In the genomic region with DNA sequence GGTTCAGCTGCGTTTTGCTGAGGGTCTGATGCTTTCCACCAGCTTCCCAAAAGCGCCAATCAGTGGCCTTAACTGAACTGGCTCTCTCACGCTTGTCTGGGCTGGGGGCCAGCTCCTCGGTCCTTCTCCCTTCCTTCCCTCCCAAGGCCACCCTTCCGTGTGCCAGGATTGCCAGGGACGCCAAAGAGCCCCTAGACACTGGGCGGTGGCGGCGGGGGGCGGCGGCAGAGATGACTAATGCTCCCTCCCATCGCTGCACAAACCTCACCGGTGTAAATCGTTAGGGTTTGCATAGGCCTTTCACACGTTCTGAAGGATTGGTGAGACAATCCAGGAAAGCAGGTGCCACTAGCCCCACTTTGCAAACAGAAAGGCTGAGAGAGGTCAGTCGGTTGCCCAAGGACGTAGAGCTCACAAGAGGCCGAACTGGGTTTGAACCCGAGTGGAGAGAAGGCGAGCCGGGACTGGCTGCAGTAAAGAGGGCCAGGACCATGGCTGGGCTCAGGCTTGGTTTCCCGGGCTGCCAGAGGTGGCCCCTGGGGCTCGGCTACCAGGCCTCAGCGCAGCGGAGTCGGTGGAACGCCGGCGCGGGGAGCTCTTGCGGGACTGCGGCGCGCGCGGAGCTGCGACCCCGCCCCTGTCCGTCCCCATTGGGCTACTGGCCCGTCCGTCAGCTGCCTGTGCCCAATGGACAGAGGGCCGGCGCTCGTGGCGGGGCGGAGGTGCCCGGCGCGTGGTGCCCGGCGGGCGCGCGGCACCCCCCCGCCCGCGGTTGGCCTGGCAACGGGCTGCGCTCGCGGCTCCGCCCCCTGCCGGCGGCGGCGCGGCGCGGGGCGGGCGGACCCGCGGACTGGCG, we compare ENCODE assay signal across 8 cellular contexts. TPM values are rescaled to one million over a fixed set of nuclear protein-coding genes. Genes with fewer than 3 reads are reported as not detected.
DNase-seq lines count a peak whose midpoint lies in the region; ATAC-seq and TF ChIP-seq lines count a peak whose summit lies in the region.

No MANE protein-coding gene starts in this region.

- H3K27me3 Mint-ChIP-seq in T-helper 17 cell (peaks cover 15% of the 10 kb centered on the region), progenitor cell of endocrine pancreas (peaks cover 48% of the 10 kb centered on the region)

- intact Hi-C loops in left ventricle myocardium superior (cut with micrococcal nuclease), result no loop called here

- H3K27ac ChIP-seq in angular gyrus (ENCODE audit: low read depth, low read length), result peak overlapping the region; percentile 75
- peak overlapping the region in 1 of 4 donors; percentile 52 for H3K27ac ChIP-seq in upper lobe of left lung

- H3K4me1 Mint-ChIP-seq in T-helper 17 cell (peaks cover 22% of the 10 kb centered on the region), progenitor cell of endocrine pancreas (ENCODE audit: low read depth) (peaks cover 19% of the 10 kb centered on the region)

- H3K4me1 ChIP-seq in upper lobe of left lung, result peaks cover 15 to 25% (median 21%) of the 10 kb centered on the region in 4 donors

- no peak for TF ChIP-seq EP300 in upper lobe of left lung (IDR thresholded peaks at IDR 0.05)

- TF ChIP-seq CTCF in progenitor cell of endocrine pancreas (IDR thresholded peaks at IDR 0.05; ENCODE audit: unreplicated experiment) (no peak), upper lobe of left lung (IDR thresholded peaks at IDR 0.05) (peak in 2 of 6 experiments; percentile 1 to 31)

- H3K9me3 Mint-ChIP-seq in progenitor cell of endocrine pancreas (ENCODE audit: low read depth), result no peaks in the 10 kb centered on the region

- CTCF ChIA-PET in HEK293T (lab: Yijun Ruan, JAX), result no interaction called here

- peak; percentile 56 for DNase-seq in DMS79 (lab: John Stamatoyannopoulos, UW)
- DNase-seq in HEK293T (ENCODE audit: extremely low spot score), result peak; percentile 100
- DNase-seq in NCI-H128 (lab: John Stamatoyannopoulos, UW; ENCODE audit: unreplicated experiment), result peak; percentile 43
- DNase-seq in T-helper 17 cell, result peak; percentile 87 to 94 (median 89)
- peak; percentile 96 for DNase-seq in left ventricle myocardium superior
- peak; percentile 91 for DNase-seq in progenitor cell of endocrine pancreas (ENCODE audit: low spot score, unreplicated experiment)
- peak; percentile 89 to 99 for DNase-seq in upper lobe of left lung

- H3K27me3 ChIP-seq in upper lobe of left lung, result peaks cover 0 to 6% (median 2%) of the 10 kb centered on the region in 4 donors

- peak overlapping the region; percentile 33 to 76 (median 66) for H3K4me3 ChIP-seq in upper lobe of left lung

- POLR2A ChIA-PET in HEK293T (lab: Yijun Ruan, JAX), result interaction anchor here (0.6 to 1.6 kb wide), 10 partner anchors 12 to 112 kb away, joined by 3 to 7 read pairs (median 4); a partner anchor contains a TSS

- TF ChIP-seq POLR2A in upper lobe of left lung (IDR thresholded peaks at IDR 0.05), result no peak

- H3K36me3 Mint-ChIP-seq in T-helper 17 cell (ENCODE audit: low read depth) (no peaks in the 10 kb centered on the region), progenitor cell of endocrine pancreas (ENCODE audit: insufficient read depth) (no peaks in the 10 kb centered on the region)

- H3K9me3 ChIP-seq in T-helper 17 cell (ENCODE audit: control insufficient read depth, low read length, poor library complexity, severe bottlenecking), result no peaks in the 10 kb centered on the region
- H3K9me3 ChIP-seq in upper lobe of left lung, result no peaks in the 10 kb centered on the region

- WGBS in upper lobe of left lung, 2 donors, result 0 to 9% methylated on average over 1 to 21 of the region's 74 CpGs

- peak overlapping the region; percentile 88 for H3K4me3 Mint-ChIP-seq in T-helper 17 cell
- H3K4me3 Mint-ChIP-seq in progenitor cell of endocrine pancreas (ENCODE audit: low read depth), result peak overlapping the region; percentile 84

- H3K27ac Mint-ChIP-seq in T-helper 17 cell (peak overlapping the region; percentile 57), progenitor cell of endocrine pancreas (peak overlapping the region; percentile 95)

- H3K36me3 ChIP-seq in upper lobe of left lung, result no peaks in the 10 kb centered on the region

- ATAC-seq in T-helper 17 cell (peak; percentile 99), left ventricle myocardium superior (peak; percentile 99), upper lobe of left lung (ENCODE audit: low FRiP score in 2 of 2) (peak; percentile 86 to 96)

TF ChIP-seq in HEK293T, 16 proteins besides CTCF, POLR2A, EP300 and RAD21:
- TF ChIP-seq HDGF (IDR thresholded peaks at IDR 0.05; ENCODE audit: borderline replicate concordance) (no peak), SP1 (IDR thresholded peaks at IDR 0.05) (no peak), TARDBP (IDR thresholded peaks at IDR 0.05) (no peak), FOXA1 (IDR thresholded peaks at IDR 0.05) (no peak), ELF4 (IDR thresholded peaks at IDR 0.05) (no peak), LEF1 (IDR thresholded peaks at IDR 0.05; ENCODE audit: borderline replicate concordance) (no peak), FOXM1 (IDR thresholded peaks at IDR 0.05; ENCODE audit: borderline replicate concordance) (peak; percentile 56; the same call in 1 of the 2 replicates), CTBP1 (IDR thresholded peaks at IDR 0.05; ENCODE audit: borderline replicate concordance) (no peak), FOXK2 (IDR thresholded peaks at IDR 0.05) (no peak), ARNT (IDR thresholded peaks at IDR 0.05) (no peak), L3MBTL2 (conservative IDR thresholded peaks at IDR 0.05) (no peak), BHLHE40 (IDR thresholded peaks at IDR 0.05; ENCODE audit: borderline replicate concordance) (no peak), NFRKB (IDR thresholded peaks at IDR 0.05) (no peak)
- TF ChIP-seq, protein P1, sequence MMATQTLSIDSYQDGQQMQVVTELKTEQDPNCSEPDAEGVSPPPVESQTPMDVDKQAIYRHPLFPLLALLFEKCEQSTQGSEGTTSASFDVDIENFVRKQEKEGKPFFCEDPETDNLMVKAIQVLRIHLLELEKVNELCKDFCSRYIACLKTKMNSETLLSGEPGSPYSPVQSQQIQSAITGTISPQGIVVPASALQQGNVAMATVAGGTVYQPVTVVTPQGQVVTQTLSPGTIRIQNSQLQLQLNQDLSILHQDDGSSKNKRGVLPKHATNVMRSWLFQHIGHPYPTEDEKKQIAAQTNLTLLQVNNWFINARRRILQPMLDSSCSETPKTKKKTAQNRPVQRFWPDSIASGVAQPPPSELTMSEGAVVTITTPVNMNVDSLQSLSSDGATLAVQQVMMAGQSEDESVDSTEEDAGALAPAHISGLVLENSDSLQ (IDR thresholded peaks at IDR 0.05), result peak; percentile 99

RNA-seq across cellular contexts. Expression of a gene that starts 0.6 kb away (rescaled TPM):
- total RNA-seq in T-helper 17 cell (10 to 100 TPM in 1 of 2 donors, 1 to 10 TPM in 1; 1.4 to 44.1 TPM), left ventricle myocardium superior (3.3 TPM), progenitor cell of endocrine pancreas (16.3 and 19.2 TPM in 2 replicates), upper lobe of left lung (1 to 10 TPM in 4 of 6 donors, under 1 TPM in 1, not detected in 1; 0.80 to 7.3 (median 2.7) TPM)

Comparison
In these comparisons a context has a peak if more than half of its experiments do, and no peak if none do; other contexts are left out.
1. DNase-seq: peak in every context shown above with its lines; median percentile 100 in HEK293T; 96 in left ventricle myocardium superior; 94 in upper lobe of left lung; 91 in progenitor cell of endocrine pancreas; 89 in T-helper 17 cell; 56 in DMS79; 43 in NCI-H128.